ENCODE assay signal across 23 cellular contexts in genomic region chr1:166905136-166905535, GRCh38. TPM values are rescaled to one million over a fixed set of nuclear protein-coding genes. Genes with fewer than 3 reads are reported as not detected.
A peak's percentile ranks its signal among the peaks of the same experiment; 100 is the strongest.
DNase-seq lines count a peak whose midpoint lies in the region; ATAC-seq, FAIRE-seq and TF ChIP-seq lines count a peak whose summit lies in the region.
"Had no signal": no experiment of that assay in that cellular context is flagged by ENCODE, and none has a peak within 500 bp of the region (broad histone marks: within the 10 kb centered on the region; RNA-seq: fewer than 3 reads in every experiment).

No MANE protein-coding gene starts in this region.

- no peaks in the 10 kb centered on the region for H3K9me3 Mint-ChIP-seq in activated T-helper 2 cell treated with anti-CD3 and anti-CD28 coated beads, Interferon-gamma antibody, Interleukin-2, Interleukin-4, amounts not matched to agents 10 μg/mL and 5 μg/mL and 100 μg/mL, durations not matched to agents 14 hours and 24 hours and 36 hours
- H3K9me3 Mint-ChIP-seq: activated naive CD8-positive, alpha-beta T cell treated with anti-CD3 and anti-CD28 coated beads for 36 hours; natural killer cell treated with Interleukin-12 subunit alpha and Interleukin-12 subunit beta and Interleukin-15 and Interleukin-18, amount 100 ng/mL, for 72 hours had no signal

- DNase-seq in GM23248 (peak; percentile 17), fibroblast of villous mesenchyme (ENCODE audit: low read depth) (peak; percentile 48), foreskin fibroblast (no peak), GM12891 (ENCODE audit: insufficient read length, low spot score) (no peak)
- no peak for DNase-seq in activated T-helper 2 cell treated with anti-CD3 and anti-CD28 coated beads, Interferon-gamma antibody, Interleukin-2, Interleukin-4, amounts not matched to agents 10 μg/mL and 5 μg/mL and 100 μg/mL, durations not matched to agents 14 hours and 24 hours and 36 hours (ENCODE audit: low spot score)
- DNase-seq: activated CD4-positive, CD25-positive, alpha-beta regulatory T cell; activated naive CD8-positive, alpha-beta T cell treated with anti-CD3 and anti-CD28 coated beads for 36 hours; NCI-H1048; NCI-H2029; NCI-H510A; stimulated activated naive CD8-positive, alpha-beta T cell treated with anti-CD3 and anti-CD28 coated beads, Interleukin-15, Interleukin-2, amounts not matched to agents 100 U/mL and 50 U/mL, for 24 hours; T-helper 9 cell had no signal

- H2AFZ ChIP-seq in GM23248 = no peak overlapping the region
- H2AFZ ChIP-seq: parathyroid adenoma had no signal

- TF ChIP-seq CTCF in fibroblast of villous mesenchyme (IDR thresholded peaks at IDR 0.05; ENCODE audit: insufficient read depth, low read depth, low read length) (no peak), foreskin fibroblast (IDR thresholded peaks at IDR 0.05; ENCODE audit: low read depth, low read length) (no peak)

- in situ Hi-C loops in GM23248 (cut with MboI) = no loop called here

- H3K4me3 ChIP-seq in GM23248 = no peak overlapping the region
- H3K4me3 ChIP-seq in fibroblast of villous mesenchyme (ENCODE audit: low read depth, low read length) = no peak overlapping the region
- H3K4me3 ChIP-seq in skeletal muscle satellite cell (ENCODE audit: low read length) = no peak overlapping the region
- no peak overlapping the region for H3K4me3 ChIP-seq in foreskin fibroblast (ENCODE audit: low read depth in 1 of 2, low read length in 2 of 2)
- H3K4me3 ChIP-seq: gastroesophageal sphincter, HAP-1, tibial nerve had no signal

- H3K9me3 ChIP-seq in GM23248 (ENCODE audit: low read depth) (no peaks in the 10 kb centered on the region), skeletal muscle satellite cell (replicated peaks; ENCODE audit: low read length) (no peaks in the 10 kb centered on the region)
- H3K9me3 ChIP-seq: gastroesophageal sphincter, HAP-1, tibial nerve had no signal

- H3K36me3 ChIP-seq in GM23248 (ENCODE audit: low read depth) = no peaks in the 10 kb centered on the region
- H3K36me3 ChIP-seq in skeletal muscle satellite cell (ENCODE audit: insufficient read depth, low read length) = no peaks in the 10 kb centered on the region
- H3K36me3 ChIP-seq: HAP-1, tibial nerve had no signal

- peak overlapping the region; percentile 56 for H3K27ac Mint-ChIP-seq in activated T-helper 2 cell treated with anti-CD3 and anti-CD28 coated beads, Interferon-gamma antibody, Interleukin-2, Interleukin-4, amounts not matched to agents 10 μg/mL and 5 μg/mL and 100 μg/mL, durations not matched to agents 14 hours and 24 hours and 36 hours
- H3K27ac Mint-ChIP-seq: activated naive CD8-positive, alpha-beta T cell treated with anti-CD3 and anti-CD28 coated beads for 36 hours had no signal

- H3F3A ChIP-seq in GM23248 (ENCODE audit: insufficient read depth) = 0 out of 2 replicates have a peak, but pooled peaks cover 7% of the 10 kb centered on the region

- H3K4me3 Mint-ChIP-seq in activated T-helper 2 cell treated with anti-CD3 and anti-CD28 coated beads, Interferon-gamma antibody, Interleukin-2, Interleukin-4, amounts not matched to agents 10 μg/mL and 5 μg/mL and 100 μg/mL, durations not matched to agents 14 hours and 24 hours and 36 hours (ENCODE audit: low read depth) = no peak overlapping the region
- H3K4me3 Mint-ChIP-seq: activated naive CD8-positive, alpha-beta T cell treated with anti-CD3 and anti-CD28 coated beads for 36 hours; natural killer cell treated with Interleukin-12 subunit alpha and Interleukin-12 subunit beta and Interleukin-15 and Interleukin-18, amount 100 ng/mL, for 72 hours had no signal

- 13 to 14% methylated on average over 2 of the region's 2 CpGs for WGBS in GM23248 (ENCODE audit: low coverage in 1 of 2, low lambda C conversion rate in 2 of 2, missing lambda C conversion rate in 2 of 2), 2 experiments

- intact Hi-C loops in activated T-helper 2 cell treated with anti-CD3 and anti-CD28 coated beads, Interferon-gamma antibody, Interleukin-2, Interleukin-4, amounts not matched to agents 10 μg/mL and 5 μg/mL and 100 μg/mL, durations not matched to agents 14 hours and 24 hours and 36 hours (cut with micrococcal nuclease) = loop anchor here (5.0 kb wide), 1 partner anchor 317 kb away; the partner anchor contains the start of gene POU2F1

- no peak for TF ChIP-seq POLR2A in GM12891 (IDR thresholded peaks at IDR 0.05; ENCODE audit: low read depth, low read length)

- peaks cover 36% of the 10 kb centered on the region for H3K4me1 Mint-ChIP-seq in activated T-helper 2 cell treated with anti-CD3 and anti-CD28 coated beads, Interferon-gamma antibody, Interleukin-2, Interleukin-4, amounts not matched to agents 10 μg/mL and 5 μg/mL and 100 μg/mL, durations not matched to agents 14 hours and 24 hours and 36 hours (ENCODE audit: low read depth)

- no peak overlapping the region for H3K27ac ChIP-seq in GM23248
- H3K27ac ChIP-seq: gastroesophageal sphincter, parathyroid adenoma, RWPE1, tibial nerve had no signal

- ATAC-seq in HG02763 (IDR thresholded peaks at IDR 0.05; ENCODE audit: unreplicated experiment) = no peak
- ATAC-seq in GM19023 (IDR thresholded peaks at IDR 0.05; ENCODE audit: unreplicated experiment) = no peak
- ATAC-seq: gastroesophageal sphincter had no signal

- H3K36me3 Mint-ChIP-seq in activated T-helper 2 cell treated with anti-CD3 and anti-CD28 coated beads, Interferon-gamma antibody, Interleukin-2, Interleukin-4, amounts not matched to agents 10 μg/mL and 5 μg/mL and 100 μg/mL, durations not matched to agents 14 hours and 24 hours and 36 hours (ENCODE audit: low read depth) = peaks cover 2% of the 10 kb centered on the region
- H3K36me3 Mint-ChIP-seq: activated naive CD8-positive, alpha-beta T cell treated with anti-CD3 and anti-CD28 coated beads for 36 hours; natural killer cell treated with Interleukin-12 subunit alpha and Interleukin-12 subunit beta and Interleukin-15 and Interleukin-18, amount 100 ng/mL, for 72 hours had no signal

- H3K9me2 ChIP-seq in GM23248 (ENCODE audit: insufficient read depth) = no peaks in the 10 kb centered on the region

- H3K4me2 ChIP-seq in GM23248 (ENCODE audit: unreplicated experiment) = no peak overlapping the region
- H3K4me2 ChIP-seq in skeletal muscle satellite cell (ENCODE audit: low read length) = no peak overlapping the region

- FAIRE-seq in GM12891 (lab: Jason Lieb, UNC) = no peak
- FAIRE-seq: bronchial epithelial cell, HTR-8/SVneo had no signal

- no peaks in the 10 kb centered on the region for H4K20me1 ChIP-seq in GM23248 (ENCODE audit: insufficient read depth)

- H3K79me2 ChIP-seq in GM23248 (ENCODE audit: insufficient read depth) = no peaks in the 10 kb centered on the region
- H3K79me2 ChIP-seq: parathyroid adenoma had no signal

- H3K9ac ChIP-seq in GM23248 = no peak overlapping the region
- H3K9ac ChIP-seq in skeletal muscle satellite cell (ENCODE audit: low read depth, low read length) = peak overlapping the region; percentile 24
- H3K9ac ChIP-seq: parathyroid adenoma had no signal

- H3K4me1 ChIP-seq in GM23248 (ENCODE audit: insufficient read depth) = peaks cover 6% of the 10 kb centered on the region; the same call in 1 of the 2 replicates
- H3K4me1 ChIP-seq in skeletal muscle satellite cell (ENCODE audit: control insufficient read depth, insufficient read depth, low read length) = peaks cover 15% of the 10 kb centered on the region
- H3K4me1 ChIP-seq: gastroesophageal sphincter, HAP-1, parathyroid adenoma had no signal

- H3K27me3 ChIP-seq in GM23248 (replicated peaks; ENCODE audit: insufficient read depth) = no peaks in the 10 kb centered on the region
- peaks cover 31% of the 10 kb centered on the region for H3K27me3 ChIP-seq in skeletal muscle satellite cell (ENCODE audit: control insufficient read depth, insufficient read depth, low read length)
- H3K27me3 ChIP-seq: gastroesophageal sphincter, tibial nerve had no signal

- H3K27me3 Mint-ChIP-seq in activated T-helper 2 cell treated with anti-CD3 and anti-CD28 coated beads, Interferon-gamma antibody, Interleukin-2, Interleukin-4, amounts not matched to agents 10 μg/mL and 5 μg/mL and 100 μg/mL, durations not matched to agents 14 hours and 24 hours and 36 hours (ENCODE audit: low read depth) = peaks cover 15% of the 10 kb centered on the region
- H3K27me3 Mint-ChIP-seq: activated naive CD8-positive, alpha-beta T cell treated with anti-CD3 and anti-CD28 coated beads for 36 hours had no signal

TF ChIP-seq in GM12891, 5 proteins besides CTCF, POLR2A, EP300 and RAD21:
- TF ChIP-seq POLR2AphosphoS5 (IDR thresholded peaks at IDR 0.05; ENCODE audit: low read depth, low read length) = no peak
- no peak for TF ChIP-seq PAX5 (IDR thresholded peaks at IDR 0.05; ENCODE audit: insufficient read depth, low read length, severe bottlenecking)
- no peak for TF ChIP-seq POU2F2 (IDR thresholded peaks at IDR 0.05; ENCODE audit: low read depth, low read length)
- TF ChIP-seq TAF1 (IDR thresholded peaks at IDR 0.05; ENCODE audit: low read depth, low read length) = no peak
- no peak for TF ChIP-seq SPI1 (IDR thresholded peaks at IDR 0.05; ENCODE audit: low read depth, low read length)

RNA-seq across cellular contexts. Expression of gene TADA1, which starts 29.1 kb away (rescaled TPM):
- total RNA-seq in GM23248 (2014; rRNA removed; shearing (Covaris generic)) = 6.2 and 7.0 TPM in 2 replicates
- polyA plus RNA-seq in GM23248 (2016; fragmentation: Nextera tagmentation; extraction: Ambion mirVana) = 9.4 and 9.9 TPM in 2 replicates
- 15.3 and 16.0 TPM in 2 replicates for total RNA-seq in activated T-helper 2 cell treated with anti-CD3 and anti-CD28 coated beads, Interferon-gamma antibody, Interleukin-2, Interleukin-4, amounts not matched to agents 10 μg/mL and 5 μg/mL and 100 μg/mL, durations not matched to agents 14 hours and 24 hours and 36 hours
- 10.6 and 16.0 TPM in 2 replicates for total RNA-seq in fibroblast of villous mesenchyme
- total RNA-seq in skeletal muscle satellite cell (2012; rRNA removed) = 9.1 and 9.8 TPM in 2 replicates
- 11.8 TPM for polyA plus RNA-seq in GM12891 (2012; ENCODE audit: low read depth, missing spikeins)

Comparison
In these comparisons a context has a peak if more than half of its experiments do, and no peak if none do; other contexts are left out.
1. DNase-seq: peak in GM23248 (single experiment) and fibroblast of villous mesenchyme (single experiment); none in activated T-helper 2 cell treated with anti-CD3 and anti-CD28 coated beads, Interferon-gamma antibody, Interleukin-2, Interleukin-4, amounts not matched to agents 10 μg/mL and 5 μg/mL and 100 μg/mL, durations not matched to agents 14 hours and 24 hours and 36 hours (single experiment), foreskin fibroblast (0 of 2) and GM12891 (single experiment).